In genomic region chr17:28712037-28712704, GRCh38 we compare ENCODE assay signal across 8 cellular contexts. TPM values are rescaled to one million over a fixed set of nuclear protein-coding genes. Genes with fewer than 3 reads are reported as not detected.
DNase-seq lines count a peak whose midpoint lies in the region; ATAC-seq, FAIRE-seq and TF ChIP-seq lines count a peak whose summit lies in the region.

No MANE protein-coding gene starts in this region.

- H3K4me1 ChIP-seq in left ventricle myocardium inferior, result peaks cover 40% of the 10 kb centered on the region
- H3K4me1 ChIP-seq in small intestine (ENCODE audit: control insufficient read depth in 2 of 2, insufficient read depth in 1 of 2, low read depth in 1 of 2, low read length in 1 of 2), result peaks cover 0 to 2% of the 10 kb centered on the region in 2 donors

- peak; percentile 51 for TF ChIP-seq POLR2A in GM18505 (IDR thresholded peaks at IDR 0.05; ENCODE audit: borderline replicate concordance, extremely low read depth, insufficient read depth, insufficient read length)

- H3K9me3 Mint-ChIP-seq in activated T-helper 17 cell treated with anti-CD3 and anti-CD28 coated beads, Interleukin-2, amount 50 U/mL, for 72 hours, result no peaks in the 10 kb centered on the region

- no peaks in the 10 kb centered on the region for H3K36me3 Mint-ChIP-seq in activated T-helper 17 cell treated with anti-CD3 and anti-CD28 coated beads, Interleukin-2, amount 50 U/mL, for 72 hours (ENCODE audit: low read depth)

- no peak for FAIRE-seq in small intestine (lab: Jason Lieb, UNC)

- H3K4me3 ChIP-seq in left ventricle myocardium inferior (peak overlapping the region; percentile 79), small intestine (ENCODE audit: low read depth in 1 of 2, low read length in 2 of 2) (peak overlapping the region; percentile 24 to 52)

- peaks cover 11% of the 10 kb centered on the region for H3K4me1 Mint-ChIP-seq in activated T-helper 17 cell treated with anti-CD3 and anti-CD28 coated beads, Interleukin-2, amount 50 U/mL, for 72 hours

- intact Hi-C loops in left ventricle myocardium inferior (cut with micrococcal nuclease), result no loop called here

- H3K36me3 ChIP-seq in left ventricle myocardium inferior, result peaks cover 18% of the 10 kb centered on the region
- no peaks in the 10 kb centered on the region for H3K36me3 ChIP-seq in small intestine (ENCODE audit: control insufficient read depth in 2 of 2, insufficient read depth in 2 of 2, low read length in 2 of 2)

- DNase-seq in NCI-H345 (lab: John Stamatoyannopoulos, UW), result peak; percentile 70
- DNase-seq in left ventricle myocardium inferior, result peak; percentile 63
- DNase-seq in small intestine, result no peak
- DNase-seq in DMS53 (lab: John Stamatoyannopoulos, UW), result no peak

- peak overlapping the region; percentile 91 for H3K4me3 Mint-ChIP-seq in activated T-helper 17 cell treated with anti-CD3 and anti-CD28 coated beads, Interleukin-2, amount 50 U/mL, for 72 hours

- peak overlapping the region; percentile 95 for H3K27ac ChIP-seq in left ventricle myocardium inferior (replicated peaks)
- H3K27ac ChIP-seq in small intestine (ENCODE audit: low read depth in 1 of 2, low read length in 1 of 2), result peak overlapping the region in 1 of 2 donors; percentile 94

- peaks cover 7% of the 10 kb centered on the region for H3K27me3 Mint-ChIP-seq in activated T-helper 17 cell treated with anti-CD3 and anti-CD28 coated beads, Interleukin-2, amount 50 U/mL, for 72 hours

- TF ChIP-seq CTCF in left ventricle myocardium inferior (IDR thresholded peaks at IDR 0.05; ENCODE audit: borderline replicate concordance), result no peak

- 35 to 55% (median 52%) methylated on average over 33 to 34 of the region's 34 CpGs for whole genome bisulfite sequencing in small intestine, 3 donors

- peaks cover 7% of the 10 kb centered on the region for H3K27me3 ChIP-seq in left ventricle myocardium inferior (ENCODE audit: low read depth)
- H3K27me3 ChIP-seq in small intestine (ENCODE audit: control insufficient read depth in 2 of 2, insufficient read depth in 2 of 2, low read length in 2 of 2), result no peaks in the 10 kb centered on the region

- peak overlapping the region; percentile 74 for H3K27ac Mint-ChIP-seq in activated T-helper 17 cell treated with anti-CD3 and anti-CD28 coated beads, Interleukin-2, amount 50 U/mL, for 72 hours

- no peaks in the 10 kb centered on the region for H3K9me3 ChIP-seq in left ventricle myocardium inferior (replicated peaks)
- H3K9me3 ChIP-seq in small intestine (ENCODE audit: control insufficient read depth, low read depth), result no peaks in the 10 kb centered on the region

- ATAC-seq in GM18505 (IDR thresholded peaks at IDR 0.05; ENCODE audit: unreplicated experiment), result no peak
- peak; percentile 56 for ATAC-seq in activated T-helper 17 cell treated with anti-CD3 and anti-CD28 coated beads, Interleukin-2, amount 50 U/mL, for 72 hours (replicated peaks)
- no peak for ATAC-seq in HG02798 (IDR thresholded peaks at IDR 0.05; ENCODE audit: poor library complexity, unreplicated experiment)
- ATAC-seq in GM18520 (IDR thresholded peaks at IDR 0.05; ENCODE audit: unreplicated experiment), result no peak

RNA-seq across cellular contexts. Expression of gene PROCA1, which starts 0.5 kb away (rescaled TPM):
- 10 to 100 TPM in 1 of 2 donors, 1 to 10 TPM in 1; 4.4 to 12.4 TPM for total RNA-seq in activated T-helper 17 cell treated with anti-CD3 and anti-CD28 coated beads, Interleukin-2, amount 50 U/mL, for 72 hours
- total RNA-seq in left ventricle myocardium inferior, result 1.3 TPM
- 1 to 10 TPM; 2.3 to 5.4 (median 4.1) TPM for polyA plus RNA-seq in small intestine

RNA-seq across cellular contexts. Expression of gene RAB34, which starts 5.5 kb away (rescaled TPM):
- 10 to 100 TPM in 1 of 2 donors, 1 to 10 TPM in 1; 4.1 to 22.4 TPM for total RNA-seq in activated T-helper 17 cell treated with anti-CD3 and anti-CD28 coated beads, Interleukin-2, amount 50 U/mL, for 72 hours
- 13.1 TPM for total RNA-seq in left ventricle myocardium inferior
- polyA plus RNA-seq in small intestine, result 10 to 100 TPM in 2 of 3 donors, 1 to 10 TPM in 1; 4.2 to 33.5 (median 31.0) TPM

RNA-seq across cellular contexts. Expression of gene RPL23A, which starts 7.6 kb away (rescaled TPM):
- 1,000 to 10,000 TPM; 2,238 to 2,546 TPM for total RNA-seq in activated T-helper 17 cell treated with anti-CD3 and anti-CD28 coated beads, Interleukin-2, amount 50 U/mL, for 72 hours
- 840 TPM for total RNA-seq in left ventricle myocardium inferior
- 1,000 to 10,000 TPM in 2 of 3 donors, 100 to 1,000 TPM in 1; 783 to 1,912 (median 1,402) TPM for polyA plus RNA-seq in small intestine

RNA-seq across cellular contexts. Expression of gene TLCD1, which starts 13.9 kb away (rescaled TPM):
- 10 to 100 TPM in 1 of 2 donors, 1 to 10 TPM in 1; 4.8 to 13.4 TPM for total RNA-seq in activated T-helper 17 cell treated with anti-CD3 and anti-CD28 coated beads, Interleukin-2, amount 50 U/mL, for 72 hours
- total RNA-seq in left ventricle myocardium inferior, result 3.1 TPM
- 10 to 100 TPM; 10.7 to 21.3 (median 12.1) TPM for polyA plus RNA-seq in small intestine

RNA-seq across cellular contexts. Expression of gene NEK8, which starts 16.4 kb away (rescaled TPM):
- total RNA-seq in activated T-helper 17 cell treated with anti-CD3 and anti-CD28 coated beads, Interleukin-2, amount 50 U/mL, for 72 hours, result 1 to 10 TPM; 4.9 to 9.2 TPM
- total RNA-seq in left ventricle myocardium inferior, result 1.4 TPM
- polyA plus RNA-seq in small intestine, result 1 to 10 TPM; 3.5 to 3.6 (median 3.6) TPM

Comparison
In these comparisons a context has a peak if more than half of its experiments do, and no peak if none do; other contexts are left out.
1. DNase-seq: peak in NCI-H345 (single experiment) and left ventricle myocardium inferior (single experiment); none in small intestine (single experiment) and DMS53 (single experiment).